ENCODE assay signal across 14 cellular contexts in the genomic region with DNA sequence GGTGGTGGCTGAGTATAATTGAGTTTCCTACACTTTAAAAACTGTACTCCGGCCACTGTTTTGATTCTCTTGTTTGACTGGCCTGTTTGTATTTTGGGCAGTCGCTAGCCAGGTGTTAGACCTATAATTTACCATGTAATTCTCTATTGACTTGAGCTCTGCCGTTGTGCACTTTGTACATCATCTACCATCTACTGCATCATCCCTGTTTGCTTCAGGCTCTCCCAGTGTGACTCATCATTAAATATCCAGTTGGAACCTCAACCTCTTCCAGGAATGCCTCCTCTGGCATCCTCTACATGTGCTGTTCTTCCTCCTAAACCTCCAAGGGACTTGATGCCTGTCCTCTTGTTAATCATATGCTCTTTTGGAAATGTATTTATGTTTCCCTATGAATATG.
DNase-seq lines count a peak whose midpoint lies in the region; ATAC-seq and TF ChIP-seq lines count a peak whose summit lies in the region.
"Had no signal": no experiment of that assay in that cellular context is flagged by ENCODE, and none has a peak within 500 bp of the region (broad histone marks: within the 10 kb centered on the region; RNA-seq: fewer than 3 reads in every experiment).

No MANE protein-coding gene starts in this region.

- DNase-seq in AG09309 (ENCODE audit: low read depth), result peak; percentile 13
- peak; percentile 42 for DNase-seq in HS-5 (ENCODE audit: low read depth)
- no peak for DNase-seq in SK-N-SH
- peak; percentile 24 for DNase-seq in hepatic stellate cell (ENCODE audit: low spot score)
- no peak for DNase-seq in central memory CD4-positive, alpha-beta T cell
- no peak for DNase-seq in Ammon's horn (ENCODE audit: low spot score)
- no peak for DNase-seq in NOMO-1 treated with dmso at 0.1 percent for 144 hours (lab: John Stamatoyannopoulos, UW; ENCODE audit: unreplicated experiment)
- DNase-seq: activated T-cell treated with anti-CD3 and anti-CD28 coated beads for 4 hours; body of pancreas; C1 segment of cervical spinal cord; stimulated activated CD4-positive, alpha-beta T cell treated with anti-CD3 and anti-CD28 coated beads, Interleukin-15, amount 100 ng/mL, for 24 hours; WERI-Rb-1 had no signal

- no peaks in the 10 kb centered on the region for H3K27me3 ChIP-seq in SK-N-SH (ENCODE audit: insufficient read depth)
- H3K27me3 ChIP-seq: body of pancreas had no signal

- no peaks in the 10 kb centered on the region for H3K36me3 ChIP-seq in SK-N-SH (replicated peaks in 1 of 2; ENCODE audit: control insufficient read depth in 1 of 2, insufficient read depth in 2 of 2, low read length in 1 of 2)
- H3K36me3 ChIP-seq: WERI-Rb-1 had no signal

- no peaks in the 10 kb centered on the region for H3K9me3 ChIP-seq in SK-N-SH
- H3K9me3 ChIP-seq: body of pancreas had no signal

- ATAC-seq in HG03196 (IDR thresholded peaks at IDR 0.05; ENCODE audit: unreplicated experiment), result no peak
- ATAC-seq: body of pancreas, GM23338 had no signal

- no peaks in the 10 kb centered on the region for H3K79me2 ChIP-seq in SK-N-SH (ENCODE audit: insufficient read depth)

- no peaks in the 10 kb centered on the region for H3F3A ChIP-seq in SK-N-SH (replicated peaks; ENCODE audit: insufficient read depth)

- no peak overlapping the region for H2AFZ ChIP-seq in SK-N-SH (ENCODE audit: low read depth)
- H2AFZ ChIP-seq: GM23338 had no signal

- TF ChIP-seq CTCF in AG09309 (IDR thresholded peaks at IDR 0.05; ENCODE audit: control insufficient read depth, insufficient read depth, low read depth, low read length, missing control alignments) (no peak), SK-N-SH (IDR thresholded peaks at IDR 0.05) (no peak)

- TF ChIP-seq RAD21 in SK-N-SH (IDR thresholded peaks at IDR 0.05; ENCODE audit: low read length), result no peak

- no peak overlapping the region for H3K9ac ChIP-seq in SK-N-SH

- H3K27ac ChIP-seq in SK-N-SH (ENCODE audit: low read depth in 2 of 2, low read length in 1 of 2), result no peak overlapping the region
- H3K27ac ChIP-seq: body of pancreas, WERI-Rb-1 had no signal

- no peaks in the 10 kb centered on the region for H3K4me1 ChIP-seq in SK-N-SH (ENCODE audit: control insufficient read depth in 1 of 2, insufficient read depth in 2 of 2, low read depth in 1 of 2, low read length in 1 of 2)
- H3K4me1 ChIP-seq: body of pancreas had no signal

- no peaks in the 10 kb centered on the region for H3K9me2 ChIP-seq in SK-N-SH

- H3K4me2 ChIP-seq in SK-N-SH, result no peak overlapping the region
- H3K4me2 ChIP-seq: GM23338 had no signal

- POLR2A ChIA-PET in SK-N-SH (lab: Yijun Ruan, JAX), result no interaction called here

- H3K4me3 ChIP-seq in AG09309 (ENCODE audit: control insufficient read depth, low read depth, low read length) (no peak overlapping the region), SK-N-SH (ENCODE audit: low read depth in 2 of 2, low read length in 1 of 2) (no peak overlapping the region)
- H3K4me3 ChIP-seq: body of pancreas, GM23338 had no signal

- H4K20me1 ChIP-seq in SK-N-SH (ENCODE audit: insufficient read depth), result no peaks in the 10 kb centered on the region; the same call in 1 of the 2 replicates

- CTCF ChIA-PET in SK-N-SH (lab: Yijun Ruan, JAX), result interaction anchor here (1.1 kb wide), 1 partner anchor 9 kb away, joined by 3 read pairs; no protein-coding TSS in a partner anchor

- TF ChIP-seq EP300 in SK-N-SH (IDR thresholded peaks at IDR 0.05; ENCODE audit: borderline replicate concordance in 1 of 2, low read depth in 1 of 2, low read length in 1 of 2), result no peak

- WGBS in SK-N-SH (ENCODE audit: low lambda C conversion rate), result 71% methylated on average over 3 of the region's 3 CpGs

TF ChIP-seq in SK-N-SH, 30 proteins besides CTCF, POLR2A, EP300 and RAD21:
- TF ChIP-seq TCF12 (IDR thresholded peaks at IDR 0.05), result no peak
- TF ChIP-seq, protein P1, sequence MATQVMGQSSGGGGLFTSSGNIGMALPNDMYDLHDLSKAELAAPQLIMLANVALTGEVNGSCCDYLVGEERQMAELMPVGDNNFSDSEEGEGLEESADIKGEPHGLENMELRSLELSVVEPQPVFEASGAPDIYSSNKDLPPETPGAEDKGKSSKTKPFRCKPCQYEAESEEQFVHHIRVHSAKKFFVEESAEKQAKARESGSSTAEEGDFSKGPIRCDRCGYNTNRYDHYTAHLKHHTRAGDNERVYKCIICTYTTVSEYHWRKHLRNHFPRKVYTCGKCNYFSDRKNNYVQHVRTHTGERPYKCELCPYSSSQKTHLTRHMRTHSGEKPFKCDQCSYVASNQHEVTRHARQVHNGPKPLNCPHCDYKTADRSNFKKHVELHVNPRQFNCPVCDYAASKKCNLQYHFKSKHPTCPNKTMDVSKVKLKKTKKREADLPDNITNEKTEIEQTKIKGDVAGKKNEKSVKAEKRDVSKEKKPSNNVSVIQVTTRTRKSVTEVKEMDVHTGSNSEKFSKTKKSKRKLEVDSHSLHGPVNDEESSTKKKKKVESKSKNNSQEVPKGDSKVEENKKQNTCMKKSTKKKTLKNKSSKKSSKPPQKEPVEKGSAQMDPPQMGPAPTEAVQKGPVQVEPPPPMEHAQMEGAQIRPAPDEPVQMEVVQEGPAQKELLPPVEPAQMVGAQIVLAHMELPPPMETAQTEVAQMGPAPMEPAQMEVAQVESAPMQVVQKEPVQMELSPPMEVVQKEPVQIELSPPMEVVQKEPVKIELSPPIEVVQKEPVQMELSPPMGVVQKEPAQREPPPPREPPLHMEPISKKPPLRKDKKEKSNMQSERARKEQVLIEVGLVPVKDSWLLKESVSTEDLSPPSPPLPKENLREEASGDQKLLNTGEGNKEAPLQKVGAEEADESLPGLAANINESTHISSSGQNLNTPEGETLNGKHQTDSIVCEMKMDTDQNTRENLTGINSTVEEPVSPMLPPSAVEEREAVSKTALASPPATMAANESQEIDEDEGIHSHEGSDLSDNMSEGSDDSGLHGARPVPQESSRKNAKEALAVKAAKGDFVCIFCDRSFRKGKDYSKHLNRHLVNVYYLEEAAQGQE (IDR thresholded peaks at IDR 0.05; ENCODE audit: low read depth, low read length), result no peak
- no peak for TF ChIP-seq TAF1 (IDR thresholded peaks at IDR 0.05; ENCODE audit: borderline replicate concordance, low read depth, low read length)
- TF ChIP-seq FOXJ3 (CRISPR knock-in tag; IDR thresholded peaks at IDR 0.05), result no peak
- peak; percentile 20; the same call in 1 of the 2 replicates for TF ChIP-seq JUND (IDR thresholded peaks at IDR 0.05)
- TF ChIP-seq RFX5 (IDR thresholded peaks at IDR 0.05; ENCODE audit: low read length), result no peak
- no peak for TF ChIP-seq YY1 (IDR thresholded peaks at IDR 0.05; ENCODE audit: low read depth)
- peak; percentile 37; the same call in 1 of the 2 replicates for TF ChIP-seq FOSL2 (IDR thresholded peaks at IDR 0.05; ENCODE audit: borderline replicate concordance, low read depth)
- TF ChIP-seq ELF1 (IDR thresholded peaks at IDR 0.05), result no peak
- TF ChIP-seq TEAD4 (IDR thresholded peaks at IDR 0.05; ENCODE audit: borderline replicate concordance, insufficient read depth), result no peak

Comparison
In these comparisons a context has a peak if more than half of its experiments do, and no peak if none do; other contexts are left out.
1. DNase-seq: peak in AG09309 (single experiment), HS-5 (single experiment) and hepatic stellate cell (single experiment); none in SK-N-SH (single experiment), central memory CD4-positive, alpha-beta T cell (single experiment), Ammon's horn (single experiment) and NOMO-1 treated with dmso at 0.1 percent for 144 hours (single experiment).